In genomic region chr2:20675701-20676352, GRCh38 we compare ENCODE assay signal across 8 cellular contexts. TPM values are rescaled to one million over a fixed set of nuclear protein-coding genes. Genes with fewer than 3 reads are reported as not detected.
DNase-seq lines count a peak whose midpoint lies in the region; ATAC-seq and TF ChIP-seq lines count a peak whose summit lies in the region.

No MANE protein-coding gene starts in this region.

- peak; percentile 80 to 89 (median 84) for DNase-seq in Peyer's patch
- DNase-seq in left lung, result no peak
- no peak for DNase-seq in NCI-H446 (lab: John Stamatoyannopoulos, UW)
- no peak for DNase-seq in DMS114 treated with DMSO at 0.1 percent for 48 hours (lab: John Stamatoyannopoulos, UW; ENCODE audit: unreplicated experiment)

- peaks cover 0 to 5% (median 2%) of the 10 kb centered on the region in 11 experiments; a peak in 7 of 22 replicates for H3K9me3 ChIP-seq in BLaER1 treated with 17β-estradiol and CSF1 and Interleukin-3, amounts not matched to agents 10 nM and 100 nM (replicated peaks in 1 of 11)
- no peaks in the 10 kb centered on the region for H3K9me3 ChIP-seq in Peyer's patch
- H3K9me3 ChIP-seq in left lung, result no peaks in the 10 kb centered on the region

- peaks cover 0 to 20% (median 5%) of the 10 kb centered on the region in 11 experiments; a peak in 13 of 22 replicates for H3K36me3 ChIP-seq in BLaER1 treated with 17β-estradiol and CSF1 and Interleukin-3, amounts not matched to agents 10 nM and 100 nM
- no peaks in the 10 kb centered on the region for H3K36me3 ChIP-seq in Peyer's patch
- no peaks in the 10 kb centered on the region for H3K36me3 ChIP-seq in left lung

- H3K4me3 ChIP-seq in BLaER1 treated with 17β-estradiol and CSF1 and Interleukin-3, amounts not matched to agents 10 nM and 100 nM, result no peak overlapping the region
- H3K4me3 ChIP-seq in Peyer's patch, result no peak overlapping the region
- H3K4me3 ChIP-seq in left lung, result no peak overlapping the region

- no peak for TF ChIP-seq POLR2A in Peyer's patch (IDR thresholded peaks at IDR 0.05)

- peaks cover 0 to 29% (median 19%) of the 10 kb centered on the region in 11 experiments; a peak in 15 of 22 replicates for H3K27me3 ChIP-seq in BLaER1 treated with 17β-estradiol and CSF1 and Interleukin-3, amounts not matched to agents 10 nM and 100 nM
- H3K27me3 ChIP-seq in Peyer's patch (peaks cover 0 to 19% of the 10 kb centered on the region in 2 donors), left lung (peaks cover 32 to 51% of the 10 kb centered on the region in 2 donors)

- TF ChIP-seq CTCF in Peyer's patch (IDR thresholded peaks at IDR 0.05) (peak in 4 of 6 experiments; percentile 8 to 37 (median 28)), left lung (IDR thresholded peaks at IDR 0.05) (no peak)

- H3K9ac ChIP-seq in BLaER1 treated with 17β-estradiol and CSF1 and Interleukin-3, amounts not matched to agents 10 nM and 100 nM, result peak overlapping the region in 2 of 11 experiments; percentile 12 to 20; a peak in 3 of 22 replicates

- H3K4me1 ChIP-seq in BLaER1 treated with 17β-estradiol and CSF1 and Interleukin-3, amounts not matched to agents 10 nM and 100 nM, result peaks cover 30 to 43% (median 33%) of the 10 kb centered on the region in 10 experiments
- H3K4me1 ChIP-seq in Peyer's patch, result peaks cover 0 to 25% (median 4%) of the 10 kb centered on the region in 4 donors
- peaks cover 0 to 4% of the 10 kb centered on the region in 2 donors for H3K4me1 ChIP-seq in left lung

- peak; percentile 74 for ATAC-seq in GM18867 (IDR thresholded peaks at IDR 0.05; ENCODE audit: unreplicated experiment)
- peak; percentile 59 for ATAC-seq in HG02884 (IDR thresholded peaks at IDR 0.05; ENCODE audit: unreplicated experiment)
- ATAC-seq in left lung, result peak; percentile 84
- ATAC-seq in HG02973 (IDR thresholded peaks at IDR 0.05; ENCODE audit: unreplicated experiment), result no peak

- H4K20me1 ChIP-seq in BLaER1 treated with 17β-estradiol and CSF1 and Interleukin-3, amounts not matched to agents 10 nM and 100 nM, result peaks cover 0 to 46% (median 18%) of the 10 kb centered on the region in 11 experiments; a peak in 17 of 22 replicates

- intact Hi-C loops in left lung (cut with DNase I), result no loop called here

- peak overlapping the region; percentile 61 to 88 (median 75) for H3K4me2 ChIP-seq in BLaER1 treated with 17β-estradiol and CSF1 and Interleukin-3, amounts not matched to agents 10 nM and 100 nM

- H3K27ac ChIP-seq in BLaER1 treated with 17β-estradiol and CSF1 and Interleukin-3, amounts not matched to agents 10 nM and 100 nM, result no peak overlapping the region
- H3K27ac ChIP-seq in Peyer's patch (peak overlapping the region; percentile 46 to 80 (median 65)), left lung (no peak overlapping the region)

RNA-seq across cellular contexts. Expression of gene GDF7, which starts 8.9 kb away (rescaled TPM):
- total RNA-seq in Peyer's patch, result 1 to 10 TPM in 1 of 4 donors, under 1 TPM in 3; 0.09 to 1.7 (median 0.38) TPM
- under 1 TPM; 0.15 to 0.37 TPM for total RNA-seq in left lung

RNA-seq across cellular contexts. Expression of gene HS1BP3, which starts 24.9 kb away (rescaled TPM):
- 10 to 100 TPM; 33.1 to 63.0 (median 41.0) TPM for total RNA-seq in Peyer's patch
- 10 to 100 TPM; 36.1 to 39.7 TPM for total RNA-seq in left lung

Comparison
In these comparisons a context has a peak if more than half of its experiments do, and no peak if none do; other contexts are left out.
1. H3K27ac ChIP-seq: peak in Peyer's patch (4 of 4); none in BLaER1 treated with 17β-estradiol and CSF1 and Interleukin-3, amounts not matched to agents 10 nM and 100 nM (0 of 11) and left lung (0 of 2).
2. DNase-seq: peak in Peyer's patch (3 of 3); none in left lung (0 of 2), NCI-H446 (0 of 2) and DMS114 treated with DMSO at 0.1 percent for 48 hours (single experiment).
3. CTCF ChIP-seq: peak in Peyer's patch (4 of 6); none in left lung (0 of 2).